In the genomic region with DNA sequence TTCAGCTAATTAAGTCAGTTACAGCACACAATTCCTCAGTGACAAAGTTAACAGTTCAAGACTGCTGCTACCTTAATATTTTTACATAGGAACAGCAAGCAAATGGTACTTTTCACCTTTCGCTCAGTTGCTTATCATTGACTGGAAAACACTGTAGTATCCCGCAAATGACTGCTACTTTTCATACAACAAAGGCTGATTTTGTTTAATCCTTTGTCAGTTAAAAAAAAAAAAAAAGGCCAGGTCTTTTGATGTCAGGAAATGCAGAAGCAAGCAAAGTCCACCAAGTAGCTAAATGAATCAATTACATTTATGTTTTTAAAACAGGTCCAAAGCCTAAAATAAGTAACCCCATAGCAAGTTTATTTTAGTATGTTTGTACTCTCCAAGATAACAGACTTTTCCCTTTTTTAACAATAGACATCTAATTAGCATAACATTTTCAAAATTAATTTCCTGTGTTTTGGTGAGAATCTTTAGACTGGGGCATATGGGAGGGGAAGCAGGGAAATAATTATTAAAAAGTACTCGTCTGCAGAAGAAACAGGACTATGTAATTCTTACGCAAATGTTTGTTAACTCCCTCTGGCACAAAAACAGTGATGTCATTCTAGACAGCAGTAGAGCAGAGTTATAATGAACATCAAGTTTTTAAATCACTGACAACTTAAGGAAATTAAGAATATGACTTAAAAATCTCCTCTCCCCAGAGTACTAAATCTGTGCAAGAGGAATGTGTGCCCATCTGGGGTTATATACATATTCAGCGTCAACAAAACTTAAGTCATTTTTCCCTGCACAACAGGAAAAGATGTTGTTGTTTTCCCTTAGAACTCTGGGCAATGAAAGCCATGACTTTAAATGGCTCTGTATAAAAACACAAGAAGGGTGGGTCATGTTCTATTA, we compare ENCODE assay signal across 11 cellular contexts. TPM values are rescaled to one million over a fixed set of nuclear protein-coding genes. Genes with fewer than 3 reads are reported as not detected.
DNase-seq lines count a peak whose midpoint lies in the region; TF ChIP-seq lines count a peak whose summit lies in the region.
"Had no signal": no experiment of that assay in that cellular context is flagged by ENCODE, and none has a peak within 500 bp of the region (broad histone marks: within the 10 kb centered on the region; RNA-seq: fewer than 3 reads in every experiment).

No MANE protein-coding gene starts in this region.

- peaks cover 100% of the 10 kb centered on the region for H3K4me1 ChIP-seq in left ventricle myocardium inferior
- H3K4me1 ChIP-seq in smooth muscle cell (ENCODE audit: low read depth): peaks cover 4% of the 10 kb centered on the region

- peaks cover 6% of the 10 kb centered on the region for H3F3A ChIP-seq in smooth muscle cell (ENCODE audit: low read depth)

- H3K27ac ChIP-seq in left ventricle myocardium inferior (replicated peaks) (peak overlapping the region; percentile 85), smooth muscle cell (ENCODE audit: low read depth) (peak overlapping the region; percentile 81)

- peak; percentile 46 for DNase-seq in Jurkat, Clone E6-1 (ENCODE audit: low read depth, low spot score)
- peak; percentile 42 for DNase-seq in astrocyte of the spinal cord (ENCODE audit: low read depth, low spot score)
- no peak for DNase-seq in left ventricle myocardium inferior
- DNase-seq in smooth muscle cell (lab: John Stamatoyannopoulos, UW; ENCODE audit: unreplicated experiment): no peak
- no peak for DNase-seq in activated gamma-delta T cell (lab: John Stamatoyannopoulos, UW)
- DNase-seq in DMS 273 treated with DMSO at 0.1 percent for 48 hours (lab: John Stamatoyannopoulos, UW): no peak
- no peak for DNase-seq in DMS53 (lab: John Stamatoyannopoulos, UW)
- DNase-seq in GM03348 (ENCODE audit: low spot score): no peak
- DNase-seq: endodermal cell, NCI-H1105 treated with DMSO at 0.1 percent for 48 hours, SIG-M5 had no signal

- TF ChIP-seq CTCF in astrocyte of the spinal cord (IDR thresholded peaks at IDR 0.05; ENCODE audit: low read depth, low read length) (no peak), left ventricle myocardium inferior (IDR thresholded peaks at IDR 0.05; ENCODE audit: borderline replicate concordance) (no peak), smooth muscle cell (IDR thresholded peaks at IDR 0.05; ENCODE audit: borderline replicate concordance, insufficient read depth, poor library complexity, severe bottlenecking) (no peak)

- peak overlapping the region; percentile 12 for H3K4me2 ChIP-seq in smooth muscle cell

- no peak overlapping the region for H2AFZ ChIP-seq in smooth muscle cell (ENCODE audit: low read depth)

- H3K27me3 ChIP-seq in left ventricle myocardium inferior (ENCODE audit: low read depth) (no peaks in the 10 kb centered on the region), smooth muscle cell (ENCODE audit: low read depth) (no peaks in the 10 kb centered on the region)

- WGBS in smooth muscle cell (ENCODE audit: low lambda C conversion rate): 72% methylated on average over 5 of the region's 5 CpGs

- H3K36me3 ChIP-seq in left ventricle myocardium inferior (no peaks in the 10 kb centered on the region), smooth muscle cell (ENCODE audit: low read depth) (no peaks in the 10 kb centered on the region)

- intact Hi-C loops in left ventricle myocardium inferior (cut with micrococcal nuclease): no loop called here

- H3K79me2 ChIP-seq in smooth muscle cell (ENCODE audit: low read depth): peaks cover 88% of the 10 kb centered on the region

- no peak overlapping the region; the same call in 1 of the 2 replicates for H3K4me3 ChIP-seq in Jurkat, Clone E6-1 (ENCODE audit: low read length)
- H3K4me3 ChIP-seq in astrocyte of the spinal cord (ENCODE audit: low read depth, low read length) (no peak overlapping the region), left ventricle myocardium inferior (peak overlapping the region; percentile 31), smooth muscle cell (no peak overlapping the region)

- H3K9me3 ChIP-seq in left ventricle myocardium inferior (replicated peaks) (no peaks in the 10 kb centered on the region), smooth muscle cell (replicated peaks; ENCODE audit: low read depth) (no peaks in the 10 kb centered on the region)

- H3K9ac ChIP-seq in smooth muscle cell (ENCODE audit: low read depth): peak overlapping the region; percentile 2

- in situ Hi-C loops in astrocyte of the spinal cord (cut with HindIII; ENCODE audit: low sequenced_read_pairs): no loop called here

- peaks cover 32% of the 10 kb centered on the region for H4K20me1 ChIP-seq in smooth muscle cell (ENCODE audit: low read depth)

RNA-seq across cellular contexts. Expression of gene PFDN1, which starts 9.6 kb away (rescaled TPM):
- 129 TPM for polyA plus RNA-seq in Jurkat, Clone E6-1 (2012; ENCODE audit: insufficient read depth, insufficient read length)
- 68.7 TPM for total RNA-seq in left ventricle myocardium inferior
- 140 and 154 TPM in 2 replicates for total RNA-seq in smooth muscle cell
- 145 and 159 TPM in 2 replicates for polyA plus RNA-seq in smooth muscle cell

RNA-seq across cellular contexts. Expression of gene HBEGF, which starts 53.1 kb away (rescaled TPM):
- 3.3 TPM for polyA plus RNA-seq in Jurkat, Clone E6-1 (2012; ENCODE audit: insufficient read depth, insufficient read length)
- total RNA-seq in left ventricle myocardium inferior (27.2 TPM), smooth muscle cell (36.7 and 46.0 TPM in 2 replicates)
- 33.8 and 37.1 TPM in 2 replicates for polyA plus RNA-seq in smooth muscle cell

Comparison
In these comparisons a context has a peak if more than half of its experiments do, and no peak if none do; other contexts are left out.
1. DNase-seq: peak in Jurkat, Clone E6-1 (single experiment) and astrocyte of the spinal cord (single experiment); none in left ventricle myocardium inferior (single experiment), smooth muscle cell (single experiment), activated gamma-delta T cell (single experiment), DMS 273 treated with DMSO at 0.1 percent for 48 hours (single experiment), DMS53 (single experiment) and GM03348 (single experiment).